In the genomic region with DNA sequence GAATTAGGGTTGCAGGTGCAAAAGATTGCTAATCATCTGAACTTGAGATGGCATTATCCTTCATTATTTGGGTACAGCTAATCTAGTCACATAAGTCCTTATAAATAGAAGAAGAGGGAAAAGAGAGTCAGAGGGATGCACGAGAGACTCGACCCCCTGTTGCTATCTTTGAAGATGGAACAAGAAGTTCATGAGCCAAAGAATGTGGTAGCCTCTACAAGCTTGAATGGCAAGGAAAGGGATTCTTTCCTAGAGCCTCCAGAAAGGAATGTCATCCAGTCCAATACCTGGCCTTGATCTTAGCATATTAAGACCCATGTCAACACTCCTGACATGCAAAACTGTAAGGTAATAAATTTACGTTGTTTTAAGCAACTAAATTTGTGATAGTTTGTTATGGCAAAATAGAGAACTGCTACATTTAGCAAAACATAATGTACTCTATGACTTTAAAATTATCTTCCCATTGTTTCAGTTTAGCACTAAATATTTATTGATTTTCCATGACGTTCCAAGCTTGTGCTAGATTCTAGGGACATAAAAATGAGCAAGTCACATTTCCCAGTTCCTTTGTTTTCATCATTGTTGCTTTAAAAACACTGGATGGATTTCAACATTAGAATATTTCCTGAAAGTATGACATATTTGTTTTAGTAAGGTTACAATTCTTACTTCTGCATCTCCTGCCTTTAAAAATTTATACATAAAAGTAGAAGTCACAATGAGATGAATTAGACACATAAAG, we compare ENCODE assay signal across 24 cellular contexts.
"Had no signal": no experiment of that assay in that cellular context is flagged by ENCODE, and none has a peak within 500 bp of the region (broad histone marks: within the 10 kb centered on the region; RNA-seq: fewer than 3 reads in every experiment).

No MANE protein-coding gene starts in this region.

- H3K27me3 ChIP-seq: dorsolateral prefrontal cortex, esophagus muscularis mucosa, foreskin keratinocyte, gastroesophageal sphincter, heart left ventricle, hepatocyte, ovary, spleen, tibial nerve, upper lobe of left lung had no signal

- H2AFZ ChIP-seq: hepatocyte had no signal

- H3K36me3 ChIP-seq: esophagus muscularis mucosa, gastroesophageal sphincter, heart left ventricle, ovary, thoracic aorta, tibial nerve, upper lobe of left lung had no signal

- H3K4me3 ChIP-seq: coronary artery, dorsolateral prefrontal cortex, esophagus muscularis mucosa, gastroesophageal sphincter, heart left ventricle, hepatocyte, lung, ovary, psoas muscle, skin epidermis, spleen, thoracic aorta, tibial nerve, upper lobe of left lung had no signal

- DNase-seq: dorsolateral prefrontal cortex; effector CD4-positive, alpha-beta T cell; foreskin keratinocyte; heart left ventricle; kidney; natural killer cell; occipital lobe; ovary; posterior cingulate gyrus; psoas muscle; right cardiac atrium; spleen; stimulated activated naive B cell treated with anti-CD40 and anti-IgM and Interleukin-4, amounts not matched to agents 10 μg/mL and 1 μg/mL and 100 μg/mL, for 72 hours; upper lobe of left lung had no signal

- H3K27ac ChIP-seq: coronary artery, dorsolateral prefrontal cortex, esophagus muscularis mucosa, foreskin keratinocyte, gastroesophageal sphincter, heart left ventricle, hepatocyte, ovary, psoas muscle, skin epidermis, spleen, thoracic aorta, tibial nerve, upper lobe of left lung had no signal

- H3K4me1 ChIP-seq: foreskin keratinocyte, upper lobe of left lung had no signal

- H3K4me2 ChIP-seq: hepatocyte had no signal

- ATAC-seq: foreskin keratinocyte; gastroesophageal sphincter; heart left ventricle; left lobe of liver; natural killer cell; psoas muscle; right cardiac atrium; stimulated activated naive B cell treated with anti-CD40 and anti-IgM and Interleukin-4, amounts not matched to agents 10 μg/mL and 1 μg/mL and 100 μg/mL, for 72 hours had no signal

- FAIRE-seq: kidney, urothelium cell line had no signal

- H3K9me3 ChIP-seq: esophagus muscularis mucosa, ovary, psoas muscle, thoracic aorta, upper lobe of left lung had no signal
